In the genomic region with DNA sequence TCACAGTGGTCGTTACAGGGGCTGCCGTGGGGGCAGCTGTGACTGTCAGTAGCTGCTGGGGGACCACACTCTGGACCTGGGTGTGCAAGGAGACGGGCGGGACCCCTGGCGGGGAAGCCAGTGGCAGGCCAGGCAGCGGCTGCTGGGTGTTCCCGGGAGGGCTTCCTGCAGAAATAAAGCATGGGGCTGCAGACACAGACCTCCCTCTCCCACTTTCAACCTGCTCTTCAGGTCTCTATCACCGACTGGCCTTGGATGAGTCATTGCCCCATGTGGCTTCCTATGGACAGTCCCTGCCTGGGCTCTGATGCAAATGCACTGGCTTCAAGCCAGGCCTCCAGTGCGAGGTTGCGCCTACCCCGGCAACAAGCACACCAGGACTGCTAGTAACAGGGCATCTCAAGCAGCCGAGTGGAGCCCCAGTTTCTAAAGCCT, we compare ENCODE assay signal across 8 cellular contexts. TPM values are rescaled to one million over a fixed set of nuclear protein-coding genes. Genes with fewer than 3 reads are reported as not detected.
DNase-seq lines count a peak whose midpoint lies in the region; ATAC-seq and TF ChIP-seq lines count a peak whose summit lies in the region.

No MANE protein-coding gene starts in this region.

- H3K36me3 ChIP-seq in mucosa of rectum (ENCODE audit: control insufficient read depth in 2 of 2, insufficient read depth in 2 of 2, low read length in 2 of 2) = peaks cover 39 to 40% of the 10 kb centered on the region in 2 donors
- H3K36me3 ChIP-seq in testis (ENCODE audit: low read depth, missing control alignments) = no peaks in the 10 kb centered on the region

- peak; percentile 42 for ATAC-seq in GM19035 (IDR thresholded peaks at IDR 0.05; ENCODE audit: unreplicated experiment)

- H3K27ac ChIP-seq in cingulate gyrus (ENCODE audit: low read depth, low read length) (peak overlapping the region; percentile 92), mucosa of rectum (ENCODE audit: low read depth in 2 of 2, low read length in 2 of 2) (peak overlapping the region; percentile 16 to 32), testis (no peak overlapping the region)

- H3K9me3 ChIP-seq in mucosa of rectum (ENCODE audit: control insufficient read depth in 2 of 2, low read length in 2 of 2) (no peaks in the 10 kb centered on the region), testis (no peaks in the 10 kb centered on the region)

- H3K4me3 ChIP-seq in mucosa of rectum (ENCODE audit: low read length in 2 of 2) = no peak overlapping the region
- no peak overlapping the region for H3K4me3 ChIP-seq in testis

- TF ChIP-seq POLR2A in testis (IDR thresholded peaks at IDR 0.05) = no peak

- H3K4me1 ChIP-seq in mucosa of rectum (ENCODE audit: control insufficient read depth in 2 of 2, insufficient read depth in 2 of 2, low read length in 2 of 2) (peaks cover 57 to 67% of the 10 kb centered on the region in 2 donors), testis (peaks cover 47% of the 10 kb centered on the region)

- no peaks in the 10 kb centered on the region for H3K27me3 ChIP-seq in mucosa of rectum (ENCODE audit: control insufficient read depth in 2 of 2, insufficient read depth in 2 of 2, low read length in 2 of 2)
- H3K27me3 ChIP-seq in testis = no peaks in the 10 kb centered on the region

- TF ChIP-seq CTCF in testis (IDR thresholded peaks at IDR 0.05) = no peak

- 70% methylated on average over 12 of the region's 12 CpGs; no CpG with 5 or more reads in 1 of the 2 donors for WGBS in testis, 2 donors

- DNase-seq in AG20443 (ENCODE audit: low spot score) (peak; percentile 80), HT1080 (ENCODE audit: low read depth) (peak; percentile 92), testis (peak; percentile 79), NCI-H524 treated with DMSO at 0.1 percent for 48 hours (lab: John Stamatoyannopoulos, UW) (no peak)
- DNase-seq in activated CD4-positive, alpha-beta T cell treated with anti-CD3 and anti-CD28 coated beads for 1 hour = peak; percentile 33

- no peak overlapping the region for H3K9ac ChIP-seq in mucosa of rectum (ENCODE audit: low read depth in 1 of 2, low read length in 2 of 2)

- intact Hi-C loops in testis (cut with DNase I; ENCODE audit: low total_unique reads) = no loop called here

RNA-seq across cellular contexts. Expression of a gene that starts 17.2 kb away (rescaled TPM):
- total RNA-seq in HT1080 (2014; rRNA removed; shearing (Covaris generic)) = 42.2 and 65.4 TPM in 2 replicates
- 28.6 and 29.9 TPM in 2 replicates for polyA plus RNA-seq in HT1080 (2015; cell fraction: cytosol; rRNA removed)
- 168 and 169 TPM in 2 replicates for polyA plus RNA-seq in HT1080 (2015; cell fraction: nucleus; rRNA removed)
- 100 to 1,000 TPM; 239 to 256 TPM for total RNA-seq in testis
- 142 TPM for polyA plus RNA-seq in testis (ENCODE audit: insufficient read depth, low read depth, low replicate concordance)

Comparison
In these comparisons a context has a peak if more than half of its experiments do, and no peak if none do; other contexts are left out.
1. H3K27ac ChIP-seq: peak in cingulate gyrus (single experiment) and mucosa of rectum (2 of 2); none in testis (0 of 2).